In genomic region chr4:127783026-127783769, GRCh38 we compare ENCODE assay signal across 1 cellular context.
TF ChIP-seq lines count a peak whose summit lies in the region.

No MANE protein-coding gene starts in this region.

TF ChIP-seq in HepG2, 621 proteins besides CTCF, POLR2A, EP300 and RAD21 (continued from another document):
- TF ChIP-seq GPN1 (CRISPR knock-in tag; IDR thresholded peaks at IDR 0.05; ENCODE audit: borderline replicate concordance) (no peak), ZNF3 (CRISPR knock-in tag; IDR thresholded peaks at IDR 0.05) (no peak), ZNF333 (CRISPR knock-in tag; IDR thresholded peaks at IDR 0.05; ENCODE audit: borderline replicate concordance) (no peak), TCF7L2 (IDR thresholded peaks at IDR 0.05; ENCODE audit: low read depth, low read length) (no peak), STAG1 (CRISPR knock-in tag; IDR thresholded peaks at IDR 0.05) (no peak), NAIF1 (CRISPR knock-in tag; IDR thresholded peaks at IDR 0.05; ENCODE audit: borderline replicate concordance) (peak; percentile 33; the same call in 1 of the 2 replicates), ZNF143 (CRISPR knock-in tag; IDR thresholded peaks at IDR 0.05) (no peak), SAP130 (CRISPR knock-in tag; IDR thresholded peaks at IDR 0.05; ENCODE audit: low read depth) (peak; percentile 66), ZNF83 (CRISPR knock-in tag; IDR thresholded peaks at IDR 0.05; ENCODE audit: borderline replicate concordance) (no peak), HMG20B (CRISPR knock-in tag; conservative IDR thresholded peaks at IDR 0.05) (peak; percentile 8; the same call in 1 of the 2 replicates), GTF3A (CRISPR knock-in tag; conservative IDR thresholded peaks at IDR 0.05) (no peak), ISL2 (CRISPR knock-in tag; IDR thresholded peaks at IDR 0.05) (no peak), RNF219 (CRISPR knock-in tag; IDR thresholded peaks at IDR 0.05) (no peak), ZKSCAN1 (IDR thresholded peaks at IDR 0.05; ENCODE audit: low read length) (no peak)
- TF ChIP-seq, protein P1, sequence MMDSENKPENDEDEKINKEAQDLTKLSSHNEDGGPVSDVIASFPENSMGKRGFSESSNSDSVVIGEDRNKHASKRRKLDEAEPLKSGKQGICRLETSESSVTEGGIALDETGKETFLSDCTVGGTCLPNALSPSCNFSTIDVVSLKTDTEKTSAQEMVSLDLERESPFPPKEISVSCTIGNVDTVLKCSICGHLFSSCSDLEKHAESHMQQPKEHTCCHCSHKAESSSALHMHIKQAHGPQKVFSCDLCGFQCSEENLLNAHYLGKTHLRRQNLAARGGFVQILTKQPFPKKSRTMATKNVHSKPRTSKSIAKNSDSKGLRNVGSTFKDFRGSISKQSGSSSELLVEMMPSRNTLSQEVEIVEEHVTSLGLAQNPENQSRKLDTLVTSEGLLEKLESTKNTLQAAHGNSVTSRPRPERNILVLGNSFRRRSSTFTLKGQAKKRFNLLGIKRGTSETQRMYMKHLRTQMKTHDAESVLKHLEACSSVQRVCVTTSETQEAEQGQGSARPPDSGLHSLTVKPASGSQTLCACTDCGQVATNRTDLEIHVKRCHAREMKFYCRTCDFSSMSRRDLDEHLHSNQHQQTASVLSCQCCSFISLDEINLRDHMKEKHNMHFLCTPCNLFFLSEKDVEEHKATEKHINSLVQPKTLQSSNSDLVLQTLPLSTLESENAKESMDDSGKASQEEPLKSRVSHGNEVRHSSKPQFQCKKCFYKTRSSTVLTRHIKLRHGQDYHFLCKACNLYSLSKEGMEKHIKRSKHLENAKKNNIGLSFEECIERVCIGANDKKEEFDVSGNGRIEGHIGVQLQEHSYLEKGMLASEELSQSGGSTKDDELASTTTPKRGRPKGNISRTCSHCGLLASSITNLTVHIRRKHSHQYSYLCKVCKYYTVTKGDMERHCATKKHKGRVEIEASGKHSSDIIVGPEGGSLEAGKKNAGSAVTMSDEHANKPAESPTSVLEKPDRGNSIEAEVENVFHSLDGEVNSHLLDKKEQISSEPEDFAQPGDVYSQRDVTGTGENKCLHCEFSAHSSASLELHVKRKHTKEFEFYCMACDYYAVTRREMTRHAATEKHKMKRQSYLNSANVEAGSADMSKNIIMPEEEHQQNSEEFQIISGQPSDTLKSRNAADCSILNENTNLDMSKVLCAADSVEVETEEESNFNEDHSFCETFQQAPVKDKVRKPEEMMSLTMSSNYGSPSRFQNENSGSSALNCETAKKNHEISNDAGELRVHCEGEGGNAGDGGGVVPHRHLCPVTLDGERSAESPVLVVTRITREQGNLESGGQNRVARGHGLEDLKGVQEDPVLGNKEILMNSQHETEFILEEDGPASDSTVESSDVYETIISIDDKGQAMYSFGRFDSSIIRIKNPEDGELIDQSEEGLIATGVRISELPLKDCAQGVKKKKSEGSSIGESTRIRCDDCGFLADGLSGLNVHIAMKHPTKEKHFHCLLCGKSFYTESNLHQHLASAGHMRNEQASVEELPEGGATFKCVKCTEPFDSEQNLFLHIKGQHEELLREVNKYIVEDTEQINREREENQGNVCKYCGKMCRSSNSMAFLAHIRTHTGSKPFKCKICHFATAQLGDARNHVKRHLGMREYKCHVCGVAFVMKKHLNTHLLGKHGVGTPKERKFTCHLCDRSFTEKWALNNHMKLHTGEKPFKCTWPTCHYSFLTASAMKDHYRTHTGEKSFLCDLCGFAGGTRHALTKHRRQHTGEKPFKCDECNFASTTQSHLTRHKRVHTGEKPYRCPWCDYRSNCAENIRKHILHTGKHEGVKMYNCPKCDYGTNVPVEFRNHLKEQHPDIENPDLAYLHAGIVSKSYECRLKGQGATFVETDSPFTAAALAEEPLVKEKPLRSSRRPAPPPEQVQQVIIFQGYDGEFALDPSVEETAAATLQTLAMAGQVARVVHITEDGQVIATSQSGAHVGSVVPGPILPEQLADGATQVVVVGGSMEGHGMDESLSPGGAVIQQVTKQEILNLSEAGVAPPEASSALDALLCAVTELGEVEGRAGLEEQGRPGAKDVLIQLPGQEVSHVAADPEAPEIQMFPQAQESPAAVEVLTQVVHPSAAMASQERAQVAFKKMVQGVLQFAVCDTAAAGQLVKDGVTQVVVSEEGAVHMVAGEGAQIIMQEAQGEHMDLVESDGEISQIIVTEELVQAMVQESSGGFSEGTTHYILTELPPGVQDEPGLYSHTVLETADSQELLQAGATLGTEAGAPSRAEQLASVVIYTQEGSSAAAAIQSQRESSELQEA (CRISPR knock-in tag; IDR thresholded peaks at IDR 0.05; ENCODE audit: not compliant biosample characterization) = no peak
- TF ChIP-seq, protein P2, sequence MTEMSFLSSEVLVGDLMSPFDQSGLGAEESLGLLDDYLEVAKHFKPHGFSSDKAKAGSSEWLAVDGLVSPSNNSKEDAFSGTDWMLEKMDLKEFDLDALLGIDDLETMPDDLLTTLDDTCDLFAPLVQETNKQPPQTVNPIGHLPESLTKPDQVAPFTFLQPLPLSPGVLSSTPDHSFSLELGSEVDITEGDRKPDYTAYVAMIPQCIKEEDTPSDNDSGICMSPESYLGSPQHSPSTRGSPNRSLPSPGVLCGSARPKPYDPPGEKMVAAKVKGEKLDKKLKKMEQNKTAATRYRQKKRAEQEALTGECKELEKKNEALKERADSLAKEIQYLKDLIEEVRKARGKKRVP (CRISPR knock-in tag; IDR thresholded peaks at IDR 0.05) = 0 out of 4 replicates have a peak, but pooled peaks of 1 of the 2 experiments have one; percentile 31
- TF ChIP-seq, protein P3, sequence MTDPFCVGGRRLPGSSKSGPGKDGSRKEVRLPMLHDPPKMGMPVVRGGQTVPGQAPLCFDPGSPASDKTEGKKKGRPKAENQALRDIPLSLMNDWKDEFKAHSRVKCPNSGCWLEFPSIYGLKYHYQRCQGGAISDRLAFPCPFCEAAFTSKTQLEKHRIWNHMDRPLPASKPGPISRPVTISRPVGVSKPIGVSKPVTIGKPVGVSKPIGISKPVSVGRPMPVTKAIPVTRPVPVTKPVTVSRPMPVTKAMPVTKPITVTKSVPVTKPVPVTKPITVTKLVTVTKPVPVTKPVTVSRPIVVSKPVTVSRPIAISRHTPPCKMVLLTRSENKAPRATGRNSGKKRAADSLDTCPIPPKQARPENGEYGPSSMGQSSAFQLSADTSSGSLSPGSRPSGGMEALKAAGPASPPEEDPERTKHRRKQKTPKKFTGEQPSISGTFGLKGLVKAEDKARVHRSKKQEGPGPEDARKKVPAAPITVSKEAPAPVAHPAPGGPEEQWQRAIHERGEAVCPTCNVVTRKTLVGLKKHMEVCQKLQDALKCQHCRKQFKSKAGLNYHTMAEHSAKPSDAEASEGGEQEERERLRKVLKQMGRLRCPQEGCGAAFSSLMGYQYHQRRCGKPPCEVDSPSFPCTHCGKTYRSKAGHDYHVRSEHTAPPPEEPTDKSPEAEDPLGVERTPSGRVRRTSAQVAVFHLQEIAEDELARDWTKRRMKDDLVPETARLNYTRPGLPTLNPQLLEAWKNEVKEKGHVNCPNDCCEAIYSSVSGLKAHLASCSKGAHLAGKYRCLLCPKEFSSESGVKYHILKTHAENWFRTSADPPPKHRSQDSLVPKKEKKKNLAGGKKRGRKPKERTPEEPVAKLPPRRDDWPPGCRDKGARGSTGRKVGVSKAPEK (CRISPR knock-in tag; IDR thresholded peaks at IDR 0.05; ENCODE audit: borderline replicate concordance) = no peak
- TF ChIP-seq, protein P4, sequence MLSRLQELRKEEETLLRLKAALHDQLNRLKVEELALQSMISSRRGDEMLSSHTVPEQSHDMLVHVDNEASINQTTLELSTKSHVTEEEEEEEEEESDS (CRISPR knock-in tag; IDR thresholded peaks at IDR 0.05; ENCODE audit: borderline replicate concordance) = no peak
- TF ChIP-seq, protein P5, sequence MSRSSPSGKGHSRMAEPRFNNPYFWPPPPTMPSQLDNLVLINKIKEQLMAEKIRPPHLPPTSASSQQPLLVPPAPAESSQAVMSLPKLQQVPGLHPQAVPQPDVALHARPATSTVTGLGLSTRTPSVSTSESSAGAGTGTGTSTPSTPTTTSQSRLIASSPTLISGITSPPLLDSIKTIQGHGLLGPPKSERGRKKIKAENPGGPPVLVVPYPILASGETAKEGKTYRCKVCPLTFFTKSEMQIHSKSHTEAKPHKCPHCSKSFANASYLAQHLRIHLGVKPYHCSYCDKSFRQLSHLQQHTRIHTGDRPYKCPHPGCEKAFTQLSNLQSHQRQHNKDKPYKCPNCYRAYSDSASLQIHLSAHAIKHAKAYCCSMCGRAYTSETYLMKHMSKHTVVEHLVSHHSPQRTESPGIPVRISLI (CRISPR knock-in tag; IDR thresholded peaks at IDR 0.05; ENCODE audit: borderline replicate concordance) = 0 out of 2 replicates have a peak, but pooled peaks have one; percentile 50
